ENCODE assay signal across 19 cellular contexts in the genomic region with DNA sequence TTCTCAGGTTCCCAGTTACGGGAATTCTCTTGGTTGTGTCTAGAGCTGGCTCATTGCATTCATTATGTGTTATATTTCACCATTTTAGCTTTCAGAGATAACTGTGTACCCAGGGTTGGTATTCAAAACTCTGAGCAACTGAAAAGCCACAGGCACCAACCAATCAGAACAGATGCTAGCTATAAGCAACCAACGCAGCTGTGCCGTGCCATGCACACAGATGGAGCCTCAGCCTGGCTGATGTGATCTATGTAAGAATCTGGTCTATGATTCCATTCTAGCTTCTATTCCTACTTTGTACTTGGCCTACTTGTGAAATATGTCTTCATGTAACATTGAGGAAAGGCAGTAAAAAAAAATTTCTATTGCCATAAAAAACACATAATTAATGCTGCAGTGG.
DNase-seq lines count a peak whose midpoint lies in the region; ATAC-seq, FAIRE-seq and TF ChIP-seq lines count a peak whose summit lies in the region.
"Had no signal": no experiment of that assay in that cellular context is flagged by ENCODE, and none has a peak within 500 bp of the region (broad histone marks: within the 10 kb centered on the region; RNA-seq: fewer than 3 reads in every experiment).

No MANE protein-coding gene starts in this region.

- H3K27me3 ChIP-seq in CD4-positive, alpha-beta memory T cell (ENCODE audit: insufficient read depth, low read length), result no peaks in the 10 kb centered on the region
- no peaks in the 10 kb centered on the region for H3K27me3 ChIP-seq in effector memory CD4-positive, alpha-beta T cell (replicated peaks; ENCODE audit: control insufficient read depth, insufficient read depth, low read length, poor library complexity, severe bottlenecking)
- H3K27me3 ChIP-seq: BE2C had no signal

- no peaks in the 10 kb centered on the region for H3K9me3 Mint-ChIP-seq in CD4-positive, alpha-beta memory T cell
- H3K9me3 Mint-ChIP-seq in T-cell (no peaks in the 10 kb centered on the region), glutamatergic neuron (ENCODE audit: unreplicated experiment) (no peaks in the 10 kb centered on the region)
- H3K9me3 Mint-ChIP-seq: effector memory CD8-positive, alpha-beta T cell; HFFc6 had no signal

- TF ChIP-seq RAD21 in A549 (conservative IDR thresholded peaks at IDR 0.05 in 1 of 2, IDR thresholded peaks at IDR 0.05 in 1 of 2), result no peak

- no peak for TF ChIP-seq CTCF in A549 (IDR thresholded peaks at IDR 0.05)
- no peak for TF ChIP-seq CTCF in glutamatergic neuron (IDR thresholded peaks at IDR 0.05; ENCODE audit: partially characterized antibody, unreplicated experiment)

- CTCF ChIA-PET in A549 (lab: Yijun Ruan, JAX), result interaction anchor here (0.9 to 6.2 kb wide), 18 partner anchors 8 to 255 kb away, joined by 3 to 101 read pairs (median 8); a partner anchor contains a TSS
- CTCF ChIA-PET in CD4-positive, alpha-beta memory T cell (lab: Charles Lee; ENCODE audit: partially characterized antibody), result interaction anchor here (0.9 to 8.5 kb wide), 25 partner anchors 9 to 301 kb away, joined by 3 to 180 read pairs (median 8); a partner anchor contains a TSS
- CTCF ChIA-PET in T-cell (lab: Charles Lee), result interaction anchor here (0.6 to 5.1 kb wide), 11 partner anchors 9 to 301 kb away, joined by 3 to 68 read pairs (median 5); a partner anchor contains a TSS

- no peaks in the 10 kb centered on the region for H3K36me3 ChIP-seq in CD4-positive, alpha-beta memory T cell (ENCODE audit: insufficient read depth, low read length)
- H3K36me3 ChIP-seq in effector memory CD4-positive, alpha-beta T cell (ENCODE audit: control insufficient read depth, insufficient read depth, low read length), result no peaks in the 10 kb centered on the region
- H3K36me3 ChIP-seq: BE2C, left ventricle myocardium inferior had no signal

- H3K4me3 ChIP-seq in A549, result no peak overlapping the region
- H3K4me3 ChIP-seq in CD4-positive, alpha-beta memory T cell (ENCODE audit: low read length in 2 of 2), result no peak overlapping the region
- H3K4me3 ChIP-seq in effector memory CD4-positive, alpha-beta T cell (ENCODE audit: insufficient read depth, low read depth, low read length, poor library complexity, severe bottlenecking), result no peak overlapping the region
- H3K4me3 ChIP-seq: left ventricle myocardium inferior had no signal

- peak overlapping the region in 6 of 7 donors; percentile 73 to 93 (median 83) for H3K27ac Mint-ChIP-seq in CD4-positive, alpha-beta memory T cell
- H3K27ac Mint-ChIP-seq in T-cell, result peak overlapping the region; percentile 94 to 96
- peak overlapping the region; percentile 79 for H3K27ac Mint-ChIP-seq in glutamatergic neuron (ENCODE audit: unreplicated experiment)
- H3K27ac Mint-ChIP-seq: HFFc6 had no signal

- no peaks in the 10 kb centered on the region for H3K36me3 Mint-ChIP-seq in CD4-positive, alpha-beta memory T cell
- H3K36me3 Mint-ChIP-seq in T-cell, result no peaks in the 10 kb centered on the region
- no peaks in the 10 kb centered on the region for H3K36me3 Mint-ChIP-seq in glutamatergic neuron (ENCODE audit: unreplicated experiment)

- no peak overlapping the region for H3K4me2 ChIP-seq in A549

- intact Hi-C loops in CD4-positive, alpha-beta memory T cell (cut with micrococcal nuclease), result loop anchor here (2.0 to 5.0 kb wide), 2 partner anchors 301 to 553 kb away; no protein-coding TSS in a partner anchor

- H3K4me3 Mint-ChIP-seq in CD4-positive, alpha-beta memory T cell, result peak overlapping the region in 3 of 8 donors; percentile 16 to 70 (median 52)
- H3K4me3 Mint-ChIP-seq in T-cell (peak overlapping the region in 1 of 3 donors; percentile 42), glutamatergic neuron (ENCODE audit: unreplicated experiment) (peak overlapping the region; percentile 35)
- H3K4me3 Mint-ChIP-seq: effector memory CD8-positive, alpha-beta T cell; HFFc6 had no signal

- TF ChIP-seq POLR2A in A549 (IDR thresholded peaks at IDR 0.05; ENCODE audit: low read length), result no peak

- H3K27me3 Mint-ChIP-seq in CD4-positive, alpha-beta memory T cell, result no peaks in the 10 kb centered on the region
- H3K27me3 Mint-ChIP-seq in T-cell (no peaks in the 10 kb centered on the region), glutamatergic neuron (ENCODE audit: unreplicated experiment) (peaks cover 2% of the 10 kb centered on the region)
- H3K27me3 Mint-ChIP-seq: effector memory CD8-positive, alpha-beta T cell had no signal

- ATAC-seq in A549 (no peak), T-cell (replicated peaks in 1 of 4) (no peak), HG02798 (IDR thresholded peaks at IDR 0.05; ENCODE audit: poor library complexity, unreplicated experiment) (no peak), GM18870 (IDR thresholded peaks at IDR 0.05; ENCODE audit: unreplicated experiment) (no peak)
- ATAC-seq: effector memory CD8-positive, alpha-beta T cell had no signal

- DNase-seq in A549 (ENCODE audit: low read depth in 1 of 2, low spot score in 1 of 2) (no peak), T-cell (no peak), glutamatergic neuron (peak; percentile 16), NCI-H510A (lab: John Stamatoyannopoulos, UW) (no peak)
- no peak for DNase-seq in CD4-positive, alpha-beta memory T cell
- DNase-seq in effector memory CD4-positive, alpha-beta T cell, result no peak
- DNase-seq: activated CD4-positive, alpha-beta T cell treated with anti-CD3 and anti-CD28 coated beads, Interleukin-2, amount 50 U/mL, for 48 hours; aorta; BE2C; cerebellar nuclear complex; effector memory CD8-positive, alpha-beta T cell; GF-D8; HFFc6; left ventricle myocardium inferior; stimulated activated CD4-positive, alpha-beta T cell treated with anti-CD3 and anti-CD28 coated beads, Interleukin-2, amount 100 ng/mL, for 48 hours had no signal

- H3K4me1 ChIP-seq in A549, result peaks cover 35% of the 10 kb centered on the region
- H3K4me1 ChIP-seq in CD4-positive, alpha-beta memory T cell (ENCODE audit: insufficient read depth, low read length), result peaks cover 67% of the 10 kb centered on the region
- peaks cover 27% of the 10 kb centered on the region for H3K4me1 ChIP-seq in effector memory CD4-positive, alpha-beta T cell (ENCODE audit: control insufficient read depth, insufficient read depth, low read length, poor library complexity, severe bottlenecking)
- H3K4me1 ChIP-seq: BE2C, left ventricle myocardium inferior had no signal

- WGBS in A549 (ENCODE audit: missing lambda C conversion rate), result 95% methylated on average over 3 of the region's 3 CpGs

- no peak for TF ChIP-seq EP300 in A549 (IDR thresholded peaks at IDR 0.05)

- peak overlapping the region; percentile 70 to 82; a peak in 5 of 6 replicates for H3K27ac ChIP-seq in A549
- no peak overlapping the region for H3K27ac ChIP-seq in CD4-positive, alpha-beta memory T cell (ENCODE audit: low read depth, low read length)
- no peak overlapping the region for H3K27ac ChIP-seq in effector memory CD4-positive, alpha-beta T cell (ENCODE audit: insufficient read depth, low read length, poor library complexity, severe bottlenecking)
- H3K27ac ChIP-seq: left ventricle myocardium inferior had no signal

- POLR2A ChIA-PET in A549 (lab: Yijun Ruan, JAX) (interaction anchor here (2.4 to 2.7 kb wide), 2 partner anchors 78 to 94 kb away, joined by 12 to 21 read pairs; a partner anchor contains a TSS), T-cell (lab: Charles Lee) (no interaction called here)
- POLR2A ChIA-PET in CD4-positive, alpha-beta memory T cell (lab: Charles Lee; ENCODE audit: partially characterized antibody), result interaction anchor here (0.6 to 4.7 kb wide), 11 partner anchors 12 to 600 kb away, joined by 4 to 35 read pairs (median 9); a partner anchor contains a TSS

- FAIRE-seq in A549 (lab: Jason Lieb, UNC), result no peak
- FAIRE-seq: GM12891, HTR-8/SVneo had no signal

- peaks cover 41 to 61% (median 52%) of the 10 kb centered on the region in 4 donors for H3K4me1 Mint-ChIP-seq in CD4-positive, alpha-beta memory T cell
- H3K4me1 Mint-ChIP-seq in T-cell, result peaks cover 52 to 55% (median 54%) of the 10 kb centered on the region in 3 donors
- H3K4me1 Mint-ChIP-seq in glutamatergic neuron (ENCODE audit: low read depth, unreplicated experiment), result peaks cover 13% of the 10 kb centered on the region

- H3K9me3 ChIP-seq in A549, result no peaks in the 10 kb centered on the region
- no peaks in the 10 kb centered on the region for H3K9me3 ChIP-seq in CD4-positive, alpha-beta memory T cell (ENCODE audit: control insufficient read depth in 1 of 2, low read length in 2 of 2)
- no peaks in the 10 kb centered on the region for H3K9me3 ChIP-seq in effector memory CD4-positive, alpha-beta T cell (ENCODE audit: control insufficient read depth, low read length)
- H3K9me3 ChIP-seq: BE2C had no signal

TF ChIP-seq in A549, 52 proteins besides CTCF, POLR2A, EP300 and RAD21:
- TF ChIP-seq CHD4 (IDR thresholded peaks at IDR 0.05; ENCODE audit: borderline replicate concordance), result no peak
- TF ChIP-seq, protein P1, sequence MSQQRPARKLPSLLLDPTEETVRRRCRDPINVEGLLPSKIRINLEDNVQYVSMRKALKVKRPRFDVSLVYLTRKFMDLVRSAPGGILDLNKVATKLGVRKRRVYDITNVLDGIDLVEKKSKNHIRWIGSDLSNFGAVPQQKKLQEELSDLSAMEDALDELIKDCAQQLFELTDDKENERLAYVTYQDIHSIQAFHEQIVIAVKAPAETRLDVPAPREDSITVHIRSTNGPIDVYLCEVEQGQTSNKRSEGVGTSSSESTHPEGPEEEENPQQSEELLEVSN (IDR thresholded peaks at IDR 0.05; ENCODE audit: borderline replicate concordance, low read depth), result no peak
- TF ChIP-seq TFCP2L1 (CRISPR knock-in tag; IDR thresholded peaks at IDR 0.05), result no peak
- no peak for TF ChIP-seq CEBPB (IDR thresholded peaks at IDR 0.05)
- TF ChIP-seq, protein P2, sequence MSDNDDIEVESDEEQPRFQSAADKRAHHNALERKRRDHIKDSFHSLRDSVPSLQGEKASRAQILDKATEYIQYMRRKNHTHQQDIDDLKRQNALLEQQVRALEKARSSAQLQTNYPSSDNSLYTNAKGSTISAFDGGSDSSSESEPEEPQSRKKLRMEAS (IDR thresholded peaks at IDR 0.05), result no peak
- TF ChIP-seq PHF8 (IDR thresholded peaks at IDR 0.05; ENCODE audit: borderline replicate concordance, low read depth), result no peak
- TF ChIP-seq NFE2L2 (conservative IDR thresholded peaks at IDR 0.05; ENCODE audit: low read length), result no peak
- no peak for TF ChIP-seq KDM5A (IDR thresholded peaks at IDR 0.05)
- no peak for TF ChIP-seq HEYL (CRISPR knock-in tag; IDR thresholded peaks at IDR 0.05)
- no peak for TF ChIP-seq KDM1A (IDR thresholded peaks at IDR 0.05; ENCODE audit: low read depth)
- TF ChIP-seq ZNF302 (CRISPR knock-in tag; IDR thresholded peaks at IDR 0.05), result no peak
- no peak for TF ChIP-seq MAZ (IDR thresholded peaks at IDR 0.05; ENCODE audit: borderline replicate concordance, low read depth, low read length)
- no peak for TF ChIP-seq CBX2 (IDR thresholded peaks at IDR 0.05; ENCODE audit: borderline replicate concordance, low read depth)
- TF ChIP-seq HDAC2 (IDR thresholded peaks at IDR 0.05), result no peak

Comparison
In these comparisons a context has a peak if more than half of its experiments do, and no peak if none do; other contexts are left out.
1. H3K27ac ChIP-seq: peak in A549 (2 of 2); none in CD4-positive, alpha-beta memory T cell (single experiment) and effector memory CD4-positive, alpha-beta T cell (single experiment).
2. POLR2A ChIA-PET loops: an anchor here in A549 (2.4 to 2.7 kb wide) and CD4-positive, alpha-beta memory T cell (0.6 to 4.7 kb wide); none called in T-cell.
3. Peak in every context shown above with its lines, with median percentiles within 50 percentile points of each other: H3K27ac Mint-ChIP-seq.